In genomic region chr17:4944163-4944553, GRCh38 we compare ENCODE assay signal across 6 cellular contexts.
DNase-seq lines count a peak whose midpoint lies in the region.

No MANE protein-coding gene starts in this region.

- no peak overlapping the region for H3K4me3 ChIP-seq in rectal smooth muscle tissue (ENCODE audit: low read length)

- no peak overlapping the region for H3K9ac ChIP-seq in rectal smooth muscle tissue (ENCODE audit: low read length)

- no peaks in the 10 kb centered on the region for H3K9me3 ChIP-seq in KOPT-K1 (ENCODE audit: insufficient read depth, low read length, poor library complexity, severe bottlenecking)

- DNase-seq in activated effector memory CD4-positive, alpha-beta T cell treated with Interleukin-2 at 50 U/mL for 16 hours, result peak; percentile 43
- DNase-seq in GOT3 (lab: John Stamatoyannopoulos, UW) (no peak), NCI-H2107 treated with DMSO at 0.1 percent for 48 hours (lab: John Stamatoyannopoulos, UW; ENCODE audit: unreplicated experiment) (no peak), substantia nigra (lab: John Stamatoyannopoulos, UW) (no peak)

- H3K27me3 ChIP-seq in rectal smooth muscle tissue (ENCODE audit: control insufficient read depth, insufficient read depth, low read length), result no peaks in the 10 kb centered on the region

- H3K4me1 ChIP-seq in rectal smooth muscle tissue (ENCODE audit: control insufficient read depth, insufficient read depth, low read length), result peaks cover 27% of the 10 kb centered on the region

- H3K36me3 ChIP-seq in KOPT-K1 (ENCODE audit: insufficient read depth, low read length) (peaks cover 59% of the 10 kb centered on the region), rectal smooth muscle tissue (ENCODE audit: control insufficient read depth, insufficient read depth, low read length) (peaks cover 35% of the 10 kb centered on the region)

- H3K27ac ChIP-seq in KOPT-K1 (ENCODE audit: low read depth, low read length, poor library complexity, severe bottlenecking) (peak overlapping the region; percentile 99), rectal smooth muscle tissue (ENCODE audit: low read depth, low read length) (peak overlapping the region; percentile 34), substantia nigra (ENCODE audit: low read depth, low read length, poor library complexity, severe bottlenecking) (no peak overlapping the region)
